9 cellular contexts compared by ENCODE assay signal in the genomic region with DNA sequence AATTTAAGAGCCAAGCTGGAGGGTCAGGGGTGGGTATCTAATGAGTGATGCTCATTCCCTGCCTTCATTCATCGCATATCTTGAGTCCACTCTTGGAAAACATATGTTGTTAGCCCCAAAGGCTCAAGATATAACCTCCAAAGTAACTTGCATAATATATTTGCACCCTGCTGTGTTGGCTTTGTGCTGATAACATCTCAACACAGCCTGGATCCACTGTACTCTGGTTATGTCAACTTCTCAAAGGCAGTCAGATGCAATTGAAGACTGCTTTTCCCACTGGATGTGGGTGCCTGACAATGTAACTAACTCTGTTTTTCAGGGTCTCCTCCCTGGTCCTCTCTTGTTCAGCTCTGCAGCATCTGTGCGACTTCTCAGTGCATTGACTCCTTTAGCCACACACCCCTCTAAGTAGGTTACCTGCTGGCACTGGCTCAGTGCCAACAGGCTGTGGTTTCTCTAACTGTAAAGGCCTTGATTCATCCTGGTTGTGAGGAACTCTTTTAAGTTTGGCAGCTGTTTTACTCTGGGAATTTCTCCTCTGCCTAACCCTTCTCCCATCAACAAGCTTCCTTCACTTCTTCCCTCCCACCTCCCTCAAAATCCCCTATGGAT. TPM values are rescaled to one million over a fixed set of nuclear protein-coding genes. Genes with fewer than 3 reads are reported as not detected.
DNase-seq lines count a peak whose midpoint lies in the region; ATAC-seq and TF ChIP-seq lines count a peak whose summit lies in the region.
"Had no signal": no experiment of that assay in that cellular context is flagged by ENCODE, and none has a peak within 500 bp of the region (broad histone marks: within the 10 kb centered on the region; RNA-seq: fewer than 3 reads in every experiment).

No MANE protein-coding gene starts in this region.

- TF ChIP-seq POLR2A in prostate gland (IDR thresholded peaks at IDR 0.05): no peak

- TF ChIP-seq CTCF in prostate gland (IDR thresholded peaks at IDR 0.05): no peak

- WGBS in prostate gland: 76% methylated on average over 2 of the region's 2 CpGs

- DNase-seq in EH (ENCODE audit: low read depth): peak; percentile 25
- DNase-seq in NCI-H128 (lab: John Stamatoyannopoulos, UW; ENCODE audit: unreplicated experiment): peak; percentile 3
- DNase-seq in activated effector memory CD4-positive, alpha-beta T cell treated with Interleukin-2 at 50 U/mL for 16 hours: peak; percentile 18
- DNase-seq in prostate gland (ENCODE audit: low spot score): peak; percentile 4
- no peak for DNase-seq in NOMO-1 (lab: John Stamatoyannopoulos, UW; ENCODE audit: unreplicated experiment in 2 of 2)
- DNase-seq: endodermal cell; stimulated activated naive B cell treated with anti-CD40 and anti-IgM and Interleukin-4, amounts not matched to agents 10 μg/mL and 1 μg/mL and 100 μg/mL, for 72 hours had no signal

- H3K27ac ChIP-seq in prostate gland: no peak overlapping the region

- H3K36me3 ChIP-seq in prostate gland: no peaks in the 10 kb centered on the region

- H3K4me3 ChIP-seq in prostate gland: no peak overlapping the region

- ATAC-seq in GM21390 (IDR thresholded peaks at IDR 0.05; ENCODE audit: unreplicated experiment) (no peak), HG02885 (IDR thresholded peaks at IDR 0.05; ENCODE audit: poor library complexity, unreplicated experiment) (no peak)
- ATAC-seq: stimulated activated naive B cell treated with anti-CD40 and anti-IgM and Interleukin-4, amounts not matched to agents 10 μg/mL and 1 μg/mL and 100 μg/mL, for 72 hours had no signal

- H3K9me3 ChIP-seq in prostate gland: no peaks in the 10 kb centered on the region

- intact Hi-C loops in prostate gland (cut with DNase I): no loop called here

- H3K4me1 ChIP-seq in prostate gland (replicated peaks): no peaks in the 10 kb centered on the region

- no peaks in the 10 kb centered on the region for H3K27me3 ChIP-seq in prostate gland (replicated peaks; ENCODE audit: insufficient read depth)

RNA-seq across cellular contexts. Expression of a gene that starts 28.1 kb away (rescaled TPM):
- total RNA-seq in prostate gland: 1 to 10 TPM; 8.7 to 9.3 TPM

Comparison
In these comparisons a context has a peak if more than half of its experiments do, and no peak if none do; other contexts are left out.
1. DNase-seq: peak in EH (single experiment), NCI-H128 (single experiment), activated effector memory CD4-positive, alpha-beta T cell treated with Interleukin-2 at 50 U/mL for 16 hours (single experiment) and prostate gland (single experiment); none in NOMO-1 (0 of 2).